13 cellular contexts compared by ENCODE assay signal in the genomic region with DNA sequence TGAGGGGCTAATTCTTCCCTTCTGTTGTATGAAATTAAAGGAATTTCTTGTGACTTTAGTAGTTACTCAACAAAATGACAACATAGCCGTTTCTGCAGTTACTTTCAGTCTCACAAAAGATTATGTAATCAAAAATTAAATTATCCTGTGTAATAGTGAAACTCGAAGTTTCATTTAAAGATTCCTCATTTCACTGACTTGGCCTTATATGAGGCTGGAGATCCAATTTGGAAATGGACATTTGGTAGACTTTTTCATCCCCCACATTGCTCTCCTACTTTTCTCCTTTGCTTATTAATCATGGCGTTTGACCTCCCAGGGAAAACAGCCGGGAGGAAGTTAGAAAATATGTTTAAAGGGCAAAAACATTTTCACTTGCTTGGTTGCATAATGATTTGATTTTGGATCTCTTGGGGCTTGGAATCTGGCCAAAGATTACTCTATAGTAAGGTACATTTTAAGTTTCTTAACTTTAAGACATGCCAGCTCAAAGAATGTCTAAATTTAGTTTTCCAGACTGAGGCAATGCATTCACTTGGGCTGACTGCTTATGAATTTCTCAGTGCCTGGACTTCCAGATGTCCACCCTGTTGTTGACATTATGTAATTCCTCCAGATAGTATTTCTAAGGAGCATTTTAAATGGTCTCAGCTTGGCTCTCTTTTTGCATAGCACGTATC.
DNase-seq lines count a peak whose midpoint lies in the region; TF ChIP-seq lines count a peak whose summit lies in the region.
"Had no signal": no experiment of that assay in that cellular context is flagged by ENCODE, and none has a peak within 500 bp of the region (broad histone marks: within the 10 kb centered on the region; RNA-seq: fewer than 3 reads in every experiment).

No MANE protein-coding gene starts in this region.

- H3K9me3 Mint-ChIP-seq in chondrocyte (ENCODE audit: low read depth) = no peaks in the 10 kb centered on the region
- H3K9me3 Mint-ChIP-seq in CD4-positive, alpha-beta memory T cell = peaks cover 0 to 10% (median 1%) of the 10 kb centered on the region in 8 donors

- CTCF ChIA-PET in CD4-positive, alpha-beta memory T cell (lab: Charles Lee; ENCODE audit: partially characterized antibody) = no interaction called here

- H3K4me1 Mint-ChIP-seq in chondrocyte (ENCODE audit: low read depth) = peaks cover 18% of the 10 kb centered on the region
- no peaks in the 10 kb centered on the region for H3K4me1 Mint-ChIP-seq in CD4-positive, alpha-beta memory T cell

- TF ChIP-seq CTCF in chondrocyte (IDR thresholded peaks at IDR 0.05) (no peak), colonic mucosa (IDR thresholded peaks at IDR 0.05) (no peak), esophagus muscularis mucosa (IDR thresholded peaks at IDR 0.05) (no peak)

- no peak for TF ChIP-seq POLR2A in esophagus muscularis mucosa (IDR thresholded peaks at IDR 0.05; ENCODE audit: low read depth)

- H3K27ac Mint-ChIP-seq in chondrocyte (ENCODE audit: unreplicated experiment) = peak overlapping the region; percentile 29
- no peak overlapping the region for H3K27ac Mint-ChIP-seq in CD4-positive, alpha-beta memory T cell
- H3K27ac Mint-ChIP-seq: activated T-helper 1 cell treated with anti-CD3 and anti-CD28 coated beads, Interleukin-12 subunit alpha, Interleukin-12 subunit beta, Interleukin-2, Interleukin-4 antibody, amounts not matched to agents 30 ng/mL and 10 ng/mL and 1 ng/mL, durations not matched to agents 14 hours and 24 hours and 36 hours had no signal

- H3K9me3 ChIP-seq in colonic mucosa = no peaks in the 10 kb centered on the region
- H3K9me3 ChIP-seq in CD4-positive, alpha-beta memory T cell (ENCODE audit: control insufficient read depth in 1 of 2, low read length in 2 of 2) = no peaks in the 10 kb centered on the region
- H3K9me3 ChIP-seq in esophagus muscularis mucosa = no peaks in the 10 kb centered on the region
- H3K9me3 ChIP-seq: body of pancreas had no signal

- H3K9ac ChIP-seq in colonic mucosa (ENCODE audit: low read depth in 2 of 2, low read length in 2 of 2) = no peak overlapping the region

- H3K36me3 ChIP-seq in colonic mucosa (no peaks in the 10 kb centered on the region), esophagus muscularis mucosa (no peaks in the 10 kb centered on the region)
- H3K36me3 ChIP-seq in CD4-positive, alpha-beta memory T cell (ENCODE audit: insufficient read depth, low read length) = no peaks in the 10 kb centered on the region

- no peak for TF ChIP-seq EP300 in esophagus muscularis mucosa (IDR thresholded peaks at IDR 0.05)

- no peak overlapping the region for H3K27ac ChIP-seq in colonic mucosa
- no peak overlapping the region for H3K27ac ChIP-seq in CD4-positive, alpha-beta memory T cell (ENCODE audit: low read depth, low read length)
- H3K27ac ChIP-seq in esophagus muscularis mucosa (replicated peaks in 1 of 4) = no peak overlapping the region
- H3K27ac ChIP-seq: body of pancreas had no signal

- whole genome bisulfite sequencing in esophagus muscularis mucosa = 49% methylated on average over 5 of the region's 5 CpGs

- no peaks in the 10 kb centered on the region for H3K36me3 Mint-ChIP-seq in chondrocyte (ENCODE audit: low read depth)
- H3K36me3 Mint-ChIP-seq in CD4-positive, alpha-beta memory T cell = no peaks in the 10 kb centered on the region

- intact Hi-C loops in colonic mucosa (cut with DNase I) = no loop called here
- intact Hi-C loops in CD4-positive, alpha-beta memory T cell (cut with micrococcal nuclease) = no loop called here
- intact Hi-C loops in esophagus muscularis mucosa (cut with DNase I) = no loop called here

- H3K4me1 ChIP-seq in colonic mucosa = no peaks in the 10 kb centered on the region
- H3K4me1 ChIP-seq in CD4-positive, alpha-beta memory T cell (ENCODE audit: insufficient read depth, low read length) = no peaks in the 10 kb centered on the region
- no peaks in the 10 kb centered on the region for H3K4me1 ChIP-seq in esophagus muscularis mucosa
- H3K4me1 ChIP-seq: body of pancreas had no signal

- POLR2A ChIA-PET in CD4-positive, alpha-beta memory T cell (lab: Charles Lee; ENCODE audit: partially characterized antibody) = no interaction called here

- DNase-seq in AG20443 (ENCODE audit: low spot score) = peak; percentile 17
- peak; percentile 59 to 94 for DNase-seq in NOMO-1 (lab: John Stamatoyannopoulos, UW; ENCODE audit: unreplicated experiment in 2 of 2)
- DNase-seq in chondrocyte (ENCODE audit: low spot score) = no peak
- peak; percentile 1 for DNase-seq in kidney tubule cell (ENCODE audit: low spot score)
- no peak for DNase-seq in colonic mucosa
- no peak for DNase-seq in CD4-positive, alpha-beta memory T cell
- DNase-seq in iPS-NIHi7 (ENCODE audit: extremely low spot score) = no peak
- no peak for DNase-seq in esophagus muscularis mucosa (ENCODE audit: extremely low spot score)
- DNase-seq: body of pancreas, mesendoderm, NCI-H1048, NCI-H446 had no signal

- H3K4me3 Mint-ChIP-seq in chondrocyte (ENCODE audit: unreplicated experiment) = no peak overlapping the region
- no peak overlapping the region for H3K4me3 Mint-ChIP-seq in CD4-positive, alpha-beta memory T cell
- H3K4me3 Mint-ChIP-seq: activated T-helper 1 cell treated with anti-CD3 and anti-CD28 coated beads, Interleukin-12 subunit alpha, Interleukin-12 subunit beta, Interleukin-2, Interleukin-4 antibody, amounts not matched to agents 30 ng/mL and 10 ng/mL and 1 ng/mL, durations not matched to agents 14 hours and 24 hours and 36 hours had no signal

- H3K4me3 ChIP-seq in colonic mucosa = no peak overlapping the region
- H3K4me3 ChIP-seq in CD4-positive, alpha-beta memory T cell (ENCODE audit: low read length in 2 of 2) = no peak overlapping the region
- no peak overlapping the region for H3K4me3 ChIP-seq in esophagus muscularis mucosa
- H3K4me3 ChIP-seq: body of pancreas had no signal

- no peaks in the 10 kb centered on the region for H3K27me3 Mint-ChIP-seq in chondrocyte (ENCODE audit: low read depth)
- no peaks in the 10 kb centered on the region for H3K27me3 Mint-ChIP-seq in CD4-positive, alpha-beta memory T cell

- H3K27me3 ChIP-seq in colonic mucosa (no peaks in the 10 kb centered on the region), esophagus muscularis mucosa (no peaks in the 10 kb centered on the region)
- H3K27me3 ChIP-seq in CD4-positive, alpha-beta memory T cell (ENCODE audit: insufficient read depth, low read length) = no peaks in the 10 kb centered on the region
- H3K27me3 ChIP-seq: body of pancreas had no signal

Comparison
In these comparisons a context has a peak if more than half of its experiments do, and no peak if none do; other contexts are left out.
1. DNase-seq: peak in AG20443 (single experiment), NOMO-1 (2 of 2) and kidney tubule cell (single experiment); none in chondrocyte (single experiment), colonic mucosa (single experiment), CD4-positive, alpha-beta memory T cell (0 of 5), iPS-NIHi7 (single experiment) and esophagus muscularis mucosa (single experiment).